ENCODE assay signal across 8 cellular contexts in genomic region chr14:89701079-89702043, GRCh38.
DNase-seq lines count a peak whose midpoint lies in the region; ATAC-seq and TF ChIP-seq lines count a peak whose summit lies in the region.

No MANE protein-coding gene starts in this region.

- peak overlapping the region; percentile 61 for H3K9ac ChIP-seq in PC-3 (ENCODE audit: low read length)

- BruUV-seq in PC-3 (replicated peaks; lab: Mats Ljungman, UMichigan), result no TSS peak

- H3K27me3 Mint-ChIP-seq in naive thymus-derived CD8-positive, alpha-beta T cell, result no peaks in the 10 kb centered on the region
- H3K27me3 Mint-ChIP-seq in stimulated activated memory B cell treated with anti-CD40 and anti-IgM and Interleukin-4, amounts not matched to agents 10 μg/mL and 1 μg/mL and 100 μg/mL, for 72 hours, result no peaks in the 10 kb centered on the region

- ATAC-seq in GM19463 (IDR thresholded peaks at IDR 0.05; ENCODE audit: unreplicated experiment) (peak; percentile 88), PC-3 (peak; percentile 90)
- peak; percentile 82 to 90 for ATAC-seq in naive thymus-derived CD8-positive, alpha-beta T cell
- peak; percentile 95 for ATAC-seq in stimulated activated memory B cell treated with anti-CD40 and anti-IgM and Interleukin-4, amounts not matched to agents 10 μg/mL and 1 μg/mL and 100 μg/mL, for 72 hours

- no peaks in the 10 kb centered on the region for H3K9me3 ChIP-seq in PC-3 (ENCODE audit: low read length)

- peak overlapping the region; percentile 74 for H3K4me3 ChIP-seq in PC-3 (ENCODE audit: low read length)
- H3K4me3 ChIP-seq in fibroblast of mammary gland (ENCODE audit: control insufficient read depth, low read depth, low read length), result peak overlapping the region; percentile 66

- H3K27ac Mint-ChIP-seq in naive thymus-derived CD8-positive, alpha-beta T cell, result peak overlapping the region; percentile 79 to 97 (median 94)
- H3K27ac Mint-ChIP-seq in stimulated activated memory B cell treated with anti-CD40 and anti-IgM and Interleukin-4, amounts not matched to agents 10 μg/mL and 1 μg/mL and 100 μg/mL, for 72 hours, result peak overlapping the region; percentile 86

- no peaks in the 10 kb centered on the region for H3K9me2 ChIP-seq in PC-3 (replicated peaks; ENCODE audit: low read length)

- peak in 13 of 14 donors; percentile 7 to 80 (median 57) for DNase-seq in C1 segment of cervical spinal cord (lab: John Stamatoyannopoulos, UW)
- DNase-seq in HT-29 (ENCODE audit: low spot score), result peak; percentile 32
- peak; percentile 74 for DNase-seq in PC-3
- DNase-seq in activated T-helper 1 cell treated with Interleukin-2 at 50 U/mL for 16 hours (ENCODE audit: low read depth), result peak; percentile 76
- DNase-seq in fibroblast of mammary gland (ENCODE audit: low read depth), result peak; percentile 71
- peak; percentile 68 to 92 (median 82) for DNase-seq in naive thymus-derived CD8-positive, alpha-beta T cell

- peaks cover 7% of the 10 kb centered on the region for H3K4me1 ChIP-seq in PC-3 (ENCODE audit: insufficient read depth, low read length)

- H3K4me2 ChIP-seq in PC-3 (ENCODE audit: low read length), result peak overlapping the region; percentile 91

- H3K4me1 Mint-ChIP-seq in naive thymus-derived CD8-positive, alpha-beta T cell, result peaks cover 20 to 56% (median 45%) of the 10 kb centered on the region in 4 donors
- peaks cover 16% of the 10 kb centered on the region for H3K4me1 Mint-ChIP-seq in stimulated activated memory B cell treated with anti-CD40 and anti-IgM and Interleukin-4, amounts not matched to agents 10 μg/mL and 1 μg/mL and 100 μg/mL, for 72 hours

- H3K36me3 Mint-ChIP-seq in naive thymus-derived CD8-positive, alpha-beta T cell, result peaks cover 0 to 5% (median 0%) of the 10 kb centered on the region in 3 donors
- H3K36me3 Mint-ChIP-seq in stimulated activated memory B cell treated with anti-CD40 and anti-IgM and Interleukin-4, amounts not matched to agents 10 μg/mL and 1 μg/mL and 100 μg/mL, for 72 hours, result no peaks in the 10 kb centered on the region

- no peaks in the 10 kb centered on the region for H3K27me3 ChIP-seq in PC-3 (ENCODE audit: low read length)

- H3K9me3 Mint-ChIP-seq in naive thymus-derived CD8-positive, alpha-beta T cell, result peaks cover 0 to 9% (median 0%) of the 10 kb centered on the region in 9 donors
- peaks cover 6% of the 10 kb centered on the region for H3K9me3 Mint-ChIP-seq in stimulated activated memory B cell treated with anti-CD40 and anti-IgM and Interleukin-4, amounts not matched to agents 10 μg/mL and 1 μg/mL and 100 μg/mL, for 72 hours

- intact Hi-C loops in PC-3 (cut with micrococcal nuclease), result no loop called here

- H3F3A ChIP-seq in PC-3 (ENCODE audit: low read length, unreplicated experiment), result no peaks in the 10 kb centered on the region

- no peak for TF ChIP-seq CTCF in PC-3 (conservative IDR thresholded peaks at IDR 0.05; ENCODE audit: low read depth, low read length)
- no peak for TF ChIP-seq CTCF in fibroblast of mammary gland (conservative IDR thresholded peaks at IDR 0.05; ENCODE audit: control insufficient read depth, insufficient read depth, low read depth, low read length)

- peak overlapping the region; percentile 79 to 90 (median 86) for H3K4me3 Mint-ChIP-seq in naive thymus-derived CD8-positive, alpha-beta T cell
- H3K4me3 Mint-ChIP-seq in stimulated activated memory B cell treated with anti-CD40 and anti-IgM and Interleukin-4, amounts not matched to agents 10 μg/mL and 1 μg/mL and 100 μg/mL, for 72 hours, result peak overlapping the region; percentile 79

- CTCF ChIA-PET in PC-3 (lab: Charles Lee), result no interaction called here

- peak overlapping the region; percentile 99 for H2AFZ ChIP-seq in PC-3 (ENCODE audit: low read length)

- H3K79me2 ChIP-seq in PC-3 (ENCODE audit: low read length), result no peaks in the 10 kb centered on the region

- H4K20me1 ChIP-seq in PC-3 (ENCODE audit: low read length), result no peaks in the 10 kb centered on the region

- POLR2A ChIA-PET in PC-3 (lab: Charles Lee; ENCODE audit: unreplicated experiment), result no interaction called here
- POLR2A ChIA-PET in naive thymus-derived CD8-positive, alpha-beta T cell (lab: Charles Lee), result interaction anchor here (0.5 to 4.9 kb wide), 9 partner anchors 11 to 282 kb away, joined by 3 to 48 read pairs (median 4); no protein-coding TSS in a partner anchor

- no peak overlapping the region for H3K27ac ChIP-seq in PC-3 (ENCODE audit: low read length)

- no peaks in the 10 kb centered on the region for H3K36me3 ChIP-seq in PC-3 (ENCODE audit: low read depth, low read length)

Comparison
In these comparisons a context has a peak if more than half of its experiments do, and no peak if none do; other contexts are left out.
1. DNase-seq: peak in every context shown above with its lines; median percentile 82 in naive thymus-derived CD8-positive, alpha-beta T cell; 76 in activated T-helper 1 cell treated with Interleukin-2 at 50 U/mL for 16 hours; 74 in PC-3; 71 in fibroblast of mammary gland; 57 in C1 segment of cervical spinal cord; 32 in HT-29.